1 cellular context compared by ENCODE assay signal in genomic region chr2:42184346-42184745, GRCh38.
TF ChIP-seq lines count a peak whose summit lies in the region.

No MANE protein-coding gene starts in this region.

TF ChIP-seq in H1, 55 proteins besides CTCF, POLR2A, EP300 and RAD21:
- no peak for TF ChIP-seq TAF1 (IDR thresholded peaks at IDR 0.05; ENCODE audit: low read depth, low read length)
- TF ChIP-seq TAF7 (optimal IDR thresholded peaks at IDR 0.05; ENCODE audit: borderline replicate concordance, low read depth, low read length), result no peak
- TF ChIP-seq CHD1 (IDR thresholded peaks at IDR 0.05; ENCODE audit: low read depth, low read length), result no peak
- no peak for TF ChIP-seq RNF2 (IDR thresholded peaks at IDR 0.05; ENCODE audit: borderline replicate concordance, low read depth, low read length, missing control alignments, poor library complexity, severe bottlenecking)
- TF ChIP-seq TBP (IDR thresholded peaks at IDR 0.05; ENCODE audit: low read depth, low read length), result no peak
- TF ChIP-seq JUN (IDR thresholded peaks at IDR 0.05; ENCODE audit: low read depth, low read length), result no peak
- no peak for TF ChIP-seq SP4 (IDR thresholded peaks at IDR 0.05; ENCODE audit: low read length)
- TF ChIP-seq TEAD4 (IDR thresholded peaks at IDR 0.05; ENCODE audit: low read depth, low read length), result no peak
- no peak for TF ChIP-seq KDM1A (IDR thresholded peaks at IDR 0.05; ENCODE audit: borderline replicate concordance, low read length)
- TF ChIP-seq E2F6 (IDR thresholded peaks at IDR 0.05), result no peak
- TF ChIP-seq CREB1 (IDR thresholded peaks at IDR 0.05), result no peak
- no peak for TF ChIP-seq USF2 (IDR thresholded peaks at IDR 0.05; ENCODE audit: low read length)
- TF ChIP-seq CBX8 (IDR thresholded peaks at IDR 0.05; ENCODE audit: borderline replicate concordance, low read depth, low read length), result no peak
- TF ChIP-seq NANOG (IDR thresholded peaks at IDR 0.05; ENCODE audit: insufficient read depth, low read depth, low read length, poor library complexity, severe bottlenecking), result no peak
- no peak for TF ChIP-seq RBBP5 (IDR thresholded peaks at IDR 0.05; ENCODE audit: borderline replicate concordance, low read depth, low read length)
TF ChIP-seq in H1: peak in this region for 0.
